40 cellular contexts compared by ENCODE assay signal in genomic region chr4:160257324-160257723, GRCh38.
"Had no signal": no experiment of that assay in that cellular context is flagged by ENCODE, and none has a peak within 500 bp of the region (broad histone marks: within the 10 kb centered on the region; RNA-seq: fewer than 3 reads in every experiment).

No MANE protein-coding gene starts in this region.

- DNase-seq: activated B cell treated with CpG ODN at 0.5 μM for 24 hours; activated CD4-positive, alpha-beta memory T cell treated with anti-CD3 and anti-CD28 coated beads for 36 hours; activated CD4-positive, alpha-beta T cell treated with anti-CD3 and anti-CD28 coated beads for 4 hours; activated CD4-positive, alpha-beta T cell treated with anti-CD3 and anti-CD28 coated beads, Interleukin-2, amount 10 ng/mL, durations not matched to agents 24 days and 14 days; activated CD4-positive, alpha-beta T cell treated with anti-CD3 and anti-CD28 coated beads, Interleukin-2, amount 50 U/mL, for 1 hour; activated CD4-positive, alpha-beta T cell treated with anti-CD3 and anti-CD28 coated beads, Interleukin-2, amount 50 U/mL, for 4 hours; activated CD4-positive, CD25-positive, alpha-beta regulatory T cell treated with anti-CD3 and anti-CD28 coated beads, Interleukin-2, amount 50 U/mL, for 72 hours; activated CD8-positive, alpha-beta memory T cell treated with anti-CD3 and anti-CD28 coated beads, Interleukin-2, amount 50 U/mL, for 4 hours; activated CD8-positive, alpha-beta T cell treated with anti-CD3 and anti-CD28 coated beads for 36 hours; activated effector memory CD4-positive, alpha-beta T cell treated with anti-CD3 and anti-CD28 coated beads, Interleukin-2, amount 50 U/mL, for 16 hours; activated gamma-delta T cell treated with Interleukin-2 at 50 U/mL for 16 hours; activated naive CD4-positive, alpha-beta T cell; activated naive CD4-positive, alpha-beta T cell treated with anti-CD3 and anti-CD28 coated beads for 36 hours; activated naive CD4-positive, alpha-beta T cell treated with anti-CD3 and anti-CD28 coated beads, Interleukin-2, amount 50 U/mL, for 16 hours; activated naive CD8-positive, alpha-beta T cell treated with anti-CD3 and anti-CD28 coated beads for 36 hours; activated T-cell treated with anti-CD3 and anti-CD28 coated beads for 4 hours; activated T-cell treated with anti-CD3 and anti-CD28 coated beads, Interleukin-2, amount 50 U/mL, for 1 hour; activated T-cell treated with anti-CD3 and anti-CD28 coated beads, Interleukin-2, amount 50 U/mL, for 4 hours; activated T-cell treated with anti-CD3 and anti-CD28 coated beads, Interleukin-2, amount 50 U/mL, for 72 hours; adrenal gland; amniotic stem cell; aorta; body of pancreas; brain microvascular endothelial cell; caudate nucleus; cerebellar nuclear complex; T-helper 1 cell; T-helper 2 cell; T-helper 9 cell had no signal

- H3K36me3 ChIP-seq: adrenal gland, brain microvascular endothelial cell, breast epithelium, cardiac muscle cell had no signal

- H3K27me3 Mint-ChIP-seq: activated B cell treated with CpG ODN at 0.5 μM for 24 hours; activated CD4-positive, alpha-beta memory T cell treated with anti-CD3 and anti-CD28 coated beads for 36 hours; activated CD4-positive, alpha-beta T cell treated with anti-CD3 and anti-CD28 coated beads, Interleukin-2, amount 10 ng/mL, durations not matched to agents 24 days and 14 days; activated CD8-positive, alpha-beta T cell treated with anti-CD3 and anti-CD28 coated beads for 36 hours; activated naive CD8-positive, alpha-beta T cell treated with anti-CD3 and anti-CD28 coated beads for 36 hours; activated T-helper 17 cell treated with anti-CD3 and anti-CD28 coated beads, Interleukin-2, amount 50 U/mL, for 72 hours; central memory CD8-positive, alpha-beta T cell had no signal

- H3K4me1 Mint-ChIP-seq: activated B cell treated with CpG ODN at 0.5 μM for 24 hours; activated CD4-positive, alpha-beta T cell treated with anti-CD3 and anti-CD28 coated beads, Interleukin-2, amount 10 ng/mL, durations not matched to agents 24 days and 14 days; activated naive CD8-positive, alpha-beta T cell treated with anti-CD3 and anti-CD28 coated beads for 36 hours; activated T-helper 17 cell treated with anti-CD3 and anti-CD28 coated beads, Interleukin-2, amount 50 U/mL, for 72 hours; central memory CD8-positive, alpha-beta T cell had no signal

- H3K27ac ChIP-seq: adrenal gland, body of pancreas, brain microvascular endothelial cell, breast epithelium, cardiac muscle cell, VCaP had no signal

- H3K27ac Mint-ChIP-seq: activated B cell treated with CpG ODN at 0.5 μM for 24 hours; activated CD4-positive, alpha-beta memory T cell treated with anti-CD3 and anti-CD28 coated beads for 36 hours; activated CD4-positive, alpha-beta T cell treated with anti-CD3 and anti-CD28 coated beads, Interleukin-2, amount 10 ng/mL, durations not matched to agents 24 days and 14 days; activated CD8-positive, alpha-beta T cell treated with anti-CD3 and anti-CD28 coated beads for 36 hours; activated naive CD4-positive, alpha-beta T cell treated with anti-CD3 and anti-CD28 coated beads for 36 hours; activated naive CD4-positive, alpha-beta T cell treated with anti-CD3 and anti-CD28 coated beads, Interleukin-2, amount 50 U/mL, for 72 hours; activated naive CD8-positive, alpha-beta T cell treated with anti-CD3 and anti-CD28 coated beads for 36 hours; activated T-cell treated with anti-CD3 and anti-CD28 coated beads, Interleukin-2, amount 50 U/mL, for 72 hours; activated T-helper 1 cell treated with anti-CD3 and anti-CD28 coated beads, Interleukin-12 subunit alpha, Interleukin-12 subunit beta, Interleukin-2, Interleukin-4 antibody, amounts not matched to agents 30 ng/mL and 10 ng/mL and 1 ng/mL, durations not matched to agents 14 hours and 24 hours and 36 hours; activated T-helper 17 cell treated with anti-CD3 and anti-CD28 coated beads, Interleukin-2, amount 50 U/mL, for 72 hours; T-helper 1 cell treated with Interleukin-12 subunit alpha and Interleukin-12 subunit beta and Interleukin-4 antibody, amounts not matched to agents 30 μg/mL and 1 μg/mL, for 36 hours; T-helper 2 cell treated with Interferon-gamma antibody and Interleukin-4, amounts not matched to agents 5 μg/mL and 100 μg/mL, for 36 hours had no signal

- H3K4me1 ChIP-seq: adrenal gland, body of pancreas, breast epithelium had no signal

- H3K27me3 ChIP-seq: adrenal gland, body of pancreas, brain microvascular endothelial cell, breast epithelium, cardiac muscle cell had no signal

- H3K4me3 Mint-ChIP-seq: activated B cell treated with CpG ODN at 0.5 μM for 24 hours; activated CD4-positive, alpha-beta memory T cell treated with anti-CD3 and anti-CD28 coated beads for 36 hours; activated CD4-positive, alpha-beta T cell treated with anti-CD3 and anti-CD28 coated beads, Interleukin-2, amount 10 ng/mL, durations not matched to agents 24 days and 14 days; activated CD8-positive, alpha-beta T cell treated with anti-CD3 and anti-CD28 coated beads for 36 hours; activated naive CD4-positive, alpha-beta T cell treated with anti-CD3 and anti-CD28 coated beads for 36 hours; activated naive CD8-positive, alpha-beta T cell treated with anti-CD3 and anti-CD28 coated beads for 36 hours; activated T-cell treated with anti-CD3 and anti-CD28 coated beads, Interleukin-2, amount 50 U/mL, for 4 hours; activated T-cell treated with anti-CD3 and anti-CD28 coated beads, Interleukin-2, amount 50 U/mL, for 72 hours; activated T-helper 1 cell treated with anti-CD3 and anti-CD28 coated beads, Interleukin-12 subunit alpha, Interleukin-12 subunit beta, Interleukin-2, Interleukin-4 antibody, amounts not matched to agents 30 ng/mL and 10 ng/mL and 1 ng/mL, durations not matched to agents 14 hours and 24 hours and 36 hours; activated T-helper 17 cell treated with anti-CD3 and anti-CD28 coated beads, Interleukin-2, amount 50 U/mL, for 72 hours; central memory CD8-positive, alpha-beta T cell; T-helper 1 cell treated with Interleukin-12 subunit alpha and Interleukin-12 subunit beta and Interleukin-4 antibody, amounts not matched to agents 30 μg/mL and 1 μg/mL, for 36 hours; T-helper 2 cell treated with Interferon-gamma antibody and Interleukin-4, amounts not matched to agents 5 μg/mL and 100 μg/mL, for 36 hours had no signal

- H3K9me3 ChIP-seq: adrenal gland, body of pancreas, breast epithelium had no signal

- H3K36me3 Mint-ChIP-seq: activated CD4-positive, alpha-beta memory T cell treated with anti-CD3 and anti-CD28 coated beads for 36 hours; activated naive CD4-positive, alpha-beta T cell treated with anti-CD3 and anti-CD28 coated beads, Interleukin-2, amount 50 U/mL, for 72 hours; activated naive CD8-positive, alpha-beta T cell treated with anti-CD3 and anti-CD28 coated beads for 36 hours had no signal

- H3K4me3 ChIP-seq: adrenal gland, body of pancreas, breast epithelium, cardiac muscle cell had no signal

- FAIRE-seq: astrocyte, TTC549 had no signal
